8 cellular contexts compared by ENCODE assay signal in the genomic region with DNA sequence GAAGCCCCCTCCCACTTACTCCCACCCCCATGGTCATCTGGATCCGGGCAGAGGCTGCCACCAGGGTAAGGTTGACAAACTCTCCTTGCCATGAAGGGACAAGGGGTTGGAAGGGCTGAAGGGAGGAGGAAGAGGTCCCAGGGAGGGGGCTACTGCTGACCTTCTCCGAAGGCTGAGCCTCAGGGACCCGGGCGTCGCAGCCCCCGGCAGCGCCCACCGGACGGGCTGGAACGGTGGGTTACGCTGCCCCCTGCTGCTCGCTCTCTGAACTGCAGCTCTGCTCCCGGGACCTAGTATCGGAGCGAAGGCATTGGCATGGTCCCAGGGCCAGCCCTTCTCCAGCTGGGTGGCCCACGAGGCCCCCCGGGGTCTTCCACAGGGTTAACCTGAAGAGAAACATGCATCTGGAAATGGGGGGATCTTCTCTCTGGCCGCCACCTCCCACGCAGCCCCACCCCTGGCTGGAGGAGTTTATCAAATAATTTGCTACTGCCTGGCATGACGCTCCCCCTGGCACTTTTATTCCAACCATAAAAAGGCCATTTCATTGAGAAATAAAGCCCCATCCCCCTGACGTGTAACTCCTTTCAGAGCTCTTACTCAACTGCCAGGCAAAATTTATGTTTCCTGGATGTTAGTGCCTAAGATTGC.
A peak's percentile ranks its signal among the peaks of the same experiment; 100 is the strongest.
DNase-seq lines count a peak whose midpoint lies in the region; ATAC-seq and TF ChIP-seq lines count a peak whose summit lies in the region.

No MANE protein-coding gene starts in this region.

- H3K9me3 Mint-ChIP-seq in activated naive CD8-positive, alpha-beta T cell treated with anti-CD3 and anti-CD28 coated beads for 36 hours: no peaks in the 10 kb centered on the region

- peak overlapping the region; percentile 67 for H3K4me2 ChIP-seq in hepatocyte

- TF ChIP-seq CTCF in AG09309 (IDR thresholded peaks at IDR 0.05; ENCODE audit: control insufficient read depth, insufficient read depth, low read depth, low read length, missing control alignments) (peak; percentile 92), hepatocyte (IDR thresholded peaks at IDR 0.05; ENCODE audit: poor library complexity) (peak; percentile 96)

- H3K79me2 ChIP-seq in hepatocyte: no peaks in the 10 kb centered on the region

- peaks cover 33% of the 10 kb centered on the region for H3K4me1 ChIP-seq in hepatocyte (ENCODE audit: insufficient read depth)

- peaks cover 39% of the 10 kb centered on the region for H3K4me1 Mint-ChIP-seq in activated naive CD8-positive, alpha-beta T cell treated with anti-CD3 and anti-CD28 coated beads for 36 hours

- no peak overlapping the region for H3K4me3 Mint-ChIP-seq in activated naive CD8-positive, alpha-beta T cell treated with anti-CD3 and anti-CD28 coated beads for 36 hours

- H2AFZ ChIP-seq in hepatocyte: no peak overlapping the region

- no peak overlapping the region for H3K27ac ChIP-seq in hepatocyte

- peaks cover 64% of the 10 kb centered on the region for H3K27me3 Mint-ChIP-seq in activated naive CD8-positive, alpha-beta T cell treated with anti-CD3 and anti-CD28 coated beads for 36 hours

- H3K27me3 ChIP-seq in hepatocyte: no peaks in the 10 kb centered on the region

- no peak overlapping the region for H3K27ac Mint-ChIP-seq in activated naive CD8-positive, alpha-beta T cell treated with anti-CD3 and anti-CD28 coated beads for 36 hours

- DNase-seq in AG09309 (ENCODE audit: low read depth) (peak; percentile 33), GM19238 (ENCODE audit: insufficient read length, low spot score) (peak; percentile 76), SHP77 treated with DMSO at 0.1 percent for 48 hours (lab: John Stamatoyannopoulos, UW) (peak; percentile 40), hepatocyte (ENCODE audit: low spot score) (peak; percentile 77)
- peak; percentile 61 for DNase-seq in activated naive CD8-positive, alpha-beta T cell treated with anti-CD3 and anti-CD28 coated beads for 36 hours
- peak in 2 of 3 donors; percentile 42 to 73 for DNase-seq in stimulated activated CD4-positive, alpha-beta T cell treated with anti-CD3 and anti-CD28 coated beads, Interleukin-12 subunit alpha, Interleukin-12 subunit beta, amount 100 ng/mL, for 48 hours (ENCODE audit: low read depth in 2 of 3, low spot score in 1 of 3)

- H3K4me3 ChIP-seq in AG09309 (ENCODE audit: control insufficient read depth, low read depth, low read length) (no peak overlapping the region), hepatocyte (no peak overlapping the region)

- H3K9me2 ChIP-seq in hepatocyte (replicated peaks; ENCODE audit: insufficient read depth): no peaks in the 10 kb centered on the region

- no peaks in the 10 kb centered on the region for H3K9me3 ChIP-seq in hepatocyte (ENCODE audit: low read depth)

- H3K36me3 ChIP-seq in hepatocyte (replicated peaks; ENCODE audit: insufficient read depth, low read depth): no peaks in the 10 kb centered on the region

- no peaks in the 10 kb centered on the region for H4K20me1 ChIP-seq in hepatocyte (ENCODE audit: insufficient read depth, poor library complexity, severe bottlenecking)

- no peaks in the 10 kb centered on the region for H3K36me3 Mint-ChIP-seq in activated naive CD8-positive, alpha-beta T cell treated with anti-CD3 and anti-CD28 coated beads for 36 hours

- ATAC-seq in HG02588 (IDR thresholded peaks at IDR 0.05; ENCODE audit: unreplicated experiment): no peak
- ATAC-seq in HG02798 (IDR thresholded peaks at IDR 0.05; ENCODE audit: poor library complexity, unreplicated experiment): no peak

- 8% methylated on average over 21 of the region's 21 CpGs for WGBS in hepatocyte (ENCODE audit: low lambda C conversion rate, missing lambda C conversion rate)
